In the genomic region with DNA sequence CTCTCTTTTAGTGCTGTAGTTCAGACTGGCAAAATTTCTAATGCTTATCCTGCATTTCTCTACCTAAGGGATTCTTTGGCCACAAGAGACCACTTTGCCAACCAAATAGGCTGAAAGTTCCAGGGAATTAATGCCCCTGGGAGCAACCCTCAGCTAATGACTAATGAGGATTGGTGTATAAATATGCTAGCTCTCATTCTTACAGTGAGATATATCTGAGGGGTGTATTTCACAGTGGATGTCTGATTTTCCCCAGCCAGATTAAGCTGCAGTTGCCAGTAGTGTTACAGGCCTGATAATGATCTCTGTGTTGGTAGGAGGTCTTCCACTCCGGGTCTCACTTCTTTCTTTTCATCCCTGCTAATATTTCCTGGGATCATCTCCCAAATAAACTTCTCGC, we compare ENCODE assay signal across 16 cellular contexts.
DNase-seq lines count a peak whose midpoint lies in the region; ATAC-seq and TF ChIP-seq lines count a peak whose summit lies in the region.
"Had no signal": no experiment of that assay in that cellular context is flagged by ENCODE, and none has a peak within 500 bp of the region (broad histone marks: within the 10 kb centered on the region; RNA-seq: fewer than 3 reads in every experiment).

No MANE protein-coding gene starts in this region.

- DNase-seq in ELR (ENCODE audit: low read depth) (peak; percentile 43), amniotic epithelial cell (ENCODE audit: low read depth) (peak; percentile 7), glomerular visceral epithelial cell (ENCODE audit: extremely low spot score) (peak; percentile 30), smooth muscle cell (lab: John Stamatoyannopoulos, UW; ENCODE audit: unreplicated experiment) (no peak), NCI-H446 (lab: John Stamatoyannopoulos, UW) (no peak), SHP77 treated with DMSO at 0.1 percent for 48 hours (lab: John Stamatoyannopoulos, UW) (no peak)
- DNase-seq in stimulated activated CD4-positive, alpha-beta T cell treated with anti-CD3 and anti-CD28 coated beads, Interleukin-4, amount 100 ng/mL, for 24 hours = no peak
- DNase-seq: mucosa of descending colon; NCI-H187 treated with DMSO at 0.1 percent for 48 hours; NCI-H748 treated with DMSO at 0.1 percent for 48 hours; stimulated activated CD4-positive, alpha-beta T cell treated with anti-CD3 and anti-CD28 coated beads, Interleukin-4, amount 100 ng/mL, for 1 hour had no signal

- H3K4me3 ChIP-seq in smooth muscle cell = no peak overlapping the region
- H3K4me3 ChIP-seq: BLaER1 treated with 17β-estradiol and CSF1 and Interleukin-3, amounts not matched to agents 10 nM and 100 nM; mucosa of descending colon had no signal

- peak overlapping the region; percentile 79 for H3K27ac ChIP-seq in smooth muscle cell (ENCODE audit: low read depth)
- H3K27ac ChIP-seq: BLaER1 treated with 17β-estradiol and CSF1 and Interleukin-3, amounts not matched to agents 10 nM and 100 nM; KMS-11 had no signal

- no peak for ATAC-seq in HG02759 (IDR thresholded peaks at IDR 0.05; ENCODE audit: unreplicated experiment)
- ATAC-seq: mucosa of descending colon; Right ventricle myocardium inferior; stimulated activated memory B cell treated with anti-CD40 and anti-IgM and Interleukin-4, amounts not matched to agents 10 μg/mL and 1 μg/mL and 100 μg/mL, for 72 hours had no signal

- peak overlapping the region; percentile 32 for H3K9ac ChIP-seq in smooth muscle cell (ENCODE audit: low read depth)
- H3K9ac ChIP-seq: BLaER1 treated with 17β-estradiol and CSF1 and Interleukin-3, amounts not matched to agents 10 nM and 100 nM; KMS-11 had no signal

- no peaks in the 10 kb centered on the region for H3K27me3 ChIP-seq in smooth muscle cell (ENCODE audit: low read depth)
- H3K27me3 ChIP-seq: BLaER1 treated with 17β-estradiol and CSF1 and Interleukin-3, amounts not matched to agents 10 nM and 100 nM had no signal

- H3F3A ChIP-seq in smooth muscle cell (ENCODE audit: low read depth) = no peaks in the 10 kb centered on the region

- H4K20me1 ChIP-seq in smooth muscle cell (ENCODE audit: low read depth) = no peaks in the 10 kb centered on the region
- H4K20me1 ChIP-seq: BLaER1 treated with 17β-estradiol and CSF1 and Interleukin-3, amounts not matched to agents 10 nM and 100 nM had no signal

- peaks cover 8% of the 10 kb centered on the region for H3K4me1 ChIP-seq in smooth muscle cell (ENCODE audit: low read depth)
- H3K4me1 ChIP-seq: BLaER1 treated with 17β-estradiol and CSF1 and Interleukin-3, amounts not matched to agents 10 nM and 100 nM had no signal

- no peak overlapping the region for H2AFZ ChIP-seq in smooth muscle cell (ENCODE audit: low read depth)

- H3K4me2 ChIP-seq in smooth muscle cell = peak overlapping the region; percentile 40
- H3K4me2 ChIP-seq: BLaER1 treated with 17β-estradiol and CSF1 and Interleukin-3, amounts not matched to agents 10 nM and 100 nM; KMS-11 had no signal

- H3K36me3 ChIP-seq in smooth muscle cell (ENCODE audit: low read depth) = peaks cover 7% of the 10 kb centered on the region
- H3K36me3 ChIP-seq: BLaER1 treated with 17β-estradiol and CSF1 and Interleukin-3, amounts not matched to agents 10 nM and 100 nM had no signal

- no peak for TF ChIP-seq CTCF in smooth muscle cell (IDR thresholded peaks at IDR 0.05; ENCODE audit: borderline replicate concordance, insufficient read depth, poor library complexity, severe bottlenecking)

- 69% methylated on average over 2 of the region's 2 CpGs for WGBS in smooth muscle cell (ENCODE audit: low lambda C conversion rate)

- H3K79me2 ChIP-seq in smooth muscle cell (ENCODE audit: low read depth) = peaks cover 58% of the 10 kb centered on the region

- H3K9me3 ChIP-seq in smooth muscle cell (replicated peaks; ENCODE audit: low read depth) = no peaks in the 10 kb centered on the region
- H3K9me3 ChIP-seq: mucosa of descending colon had no signal

Comparison
In these comparisons a context has a peak if more than half of its experiments do, and no peak if none do; other contexts are left out.
1. DNase-seq: peak in ELR (single experiment), amniotic epithelial cell (single experiment) and glomerular visceral epithelial cell (single experiment); none in smooth muscle cell (single experiment), stimulated activated CD4-positive, alpha-beta T cell treated with anti-CD3 and anti-CD28 coated beads, Interleukin-4, amount 100 ng/mL, for 24 hours (single experiment), NCI-H446 (0 of 2) and SHP77 treated with DMSO at 0.1 percent for 48 hours (single experiment).